Comparison of ENCODE assay signal across 32 cellular contexts in the genomic region with DNA sequence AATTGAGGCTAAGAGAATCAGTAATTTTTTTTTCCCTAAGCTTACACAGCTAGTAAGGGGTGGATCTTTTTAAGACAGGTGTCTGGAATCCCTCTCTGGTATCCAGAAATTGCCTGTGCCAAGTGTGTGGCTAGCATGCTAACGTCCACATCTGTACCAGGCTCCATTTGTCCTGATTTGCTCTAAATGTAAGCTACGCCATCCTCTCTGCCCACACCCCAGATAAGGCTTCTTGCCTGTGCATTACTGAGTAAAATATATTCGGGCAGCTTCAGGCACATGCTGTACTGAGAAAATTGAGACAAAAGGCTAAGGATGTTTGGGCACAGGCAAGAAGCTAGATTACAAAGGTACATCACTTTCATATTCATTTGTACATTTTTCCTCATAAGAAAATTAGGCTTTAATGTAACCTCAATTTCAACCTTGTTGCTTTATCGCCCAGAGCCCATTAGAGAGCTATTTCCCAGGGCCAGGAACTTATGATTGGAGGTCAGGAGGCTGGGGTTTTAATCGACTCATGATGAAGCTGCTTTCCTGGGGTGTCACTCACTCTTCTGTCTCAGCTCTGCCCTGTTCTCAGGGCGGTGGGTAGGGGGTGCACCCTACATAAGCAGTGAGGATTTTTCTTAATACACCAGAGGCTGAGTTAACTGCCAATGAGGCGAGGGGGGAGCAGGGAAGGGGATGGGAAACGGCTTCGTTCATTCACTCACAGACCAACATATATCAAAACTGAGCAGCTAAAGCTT.
"Had no signal": no experiment of that assay in that cellular context is flagged by ENCODE, and none has a peak within 500 bp of the region (broad histone marks: within the 10 kb centered on the region; RNA-seq: fewer than 3 reads in every experiment).

No MANE protein-coding gene starts in this region.

- H3K27ac Mint-ChIP-seq: activated CD4-positive, alpha-beta memory T cell treated with anti-CD3 and anti-CD28 coated beads, Interleukin-2, amount 10 ng/mL, durations not matched to agents 7 days and 5 days; activated CD4-positive, alpha-beta T cell treated with anti-CD3 and anti-CD28 coated beads for 36 hours; activated naive CD4-positive, alpha-beta T cell treated with anti-CD3 and anti-CD28 coated beads for 36 hours; activated naive CD8-positive, alpha-beta T cell treated with anti-CD3 and anti-CD28 coated beads for 36 hours; activated T-helper 17 cell treated with anti-CD3 and anti-CD28 coated beads, Interleukin-2, amount 50 U/mL, for 72 hours; T-cell had no signal

- H3K4me3 Mint-ChIP-seq: activated CD4-positive, alpha-beta memory T cell treated with anti-CD3 and anti-CD28 coated beads, Interleukin-2, amount 10 ng/mL, durations not matched to agents 7 days and 5 days; activated CD4-positive, alpha-beta T cell treated with anti-CD3 and anti-CD28 coated beads for 36 hours; activated naive CD4-positive, alpha-beta T cell treated with anti-CD3 and anti-CD28 coated beads for 36 hours; activated naive CD8-positive, alpha-beta T cell treated with anti-CD3 and anti-CD28 coated beads for 36 hours; activated T-helper 17 cell treated with anti-CD3 and anti-CD28 coated beads, Interleukin-2, amount 50 U/mL, for 72 hours; IgD-negative memory B cell; T-cell had no signal

- H3K9me3 ChIP-seq: breast epithelium, Peyer's patch, SJSA1 had no signal

- H3K4me1 Mint-ChIP-seq: activated CD4-positive, alpha-beta memory T cell treated with anti-CD3 and anti-CD28 coated beads, Interleukin-2, amount 10 ng/mL, durations not matched to agents 7 days and 5 days; activated CD4-positive, alpha-beta T cell treated with anti-CD3 and anti-CD28 coated beads for 36 hours; activated naive CD8-positive, alpha-beta T cell treated with anti-CD3 and anti-CD28 coated beads for 36 hours; activated T-helper 17 cell treated with anti-CD3 and anti-CD28 coated beads, Interleukin-2, amount 50 U/mL, for 72 hours; IgD-negative memory B cell; T-cell had no signal

- H3K36me3 Mint-ChIP-seq: activated naive CD8-positive, alpha-beta T cell treated with anti-CD3 and anti-CD28 coated beads for 36 hours; T-cell had no signal

- H3K36me3 ChIP-seq: breast epithelium, Peyer's patch, SJSA1 had no signal

- H3K4me3 ChIP-seq: breast epithelium, Peyer's patch, SJSA1 had no signal

- ATAC-seq: activated CD4-positive, alpha-beta T cell treated with anti-CD3 and anti-CD28 coated beads for 36 hours; activated T-helper 17 cell treated with anti-CD3 and anti-CD28 coated beads, Interleukin-2, amount 50 U/mL, for 72 hours; T-cell had no signal

- H3K9me3 Mint-ChIP-seq: activated CD4-positive, alpha-beta memory T cell treated with anti-CD3 and anti-CD28 coated beads, Interleukin-2, amount 10 ng/mL, durations not matched to agents 7 days and 5 days; activated naive CD4-positive, alpha-beta T cell treated with anti-CD3 and anti-CD28 coated beads for 36 hours; activated naive CD8-positive, alpha-beta T cell treated with anti-CD3 and anti-CD28 coated beads for 36 hours; activated T-helper 17 cell treated with anti-CD3 and anti-CD28 coated beads, Interleukin-2, amount 50 U/mL, for 72 hours; T-cell had no signal

- H3K27ac ChIP-seq: breast epithelium, Peyer's patch, RWPE1, SJSA1, VCaP had no signal

- DNase-seq: activated CD4-positive, alpha-beta memory T cell treated with anti-CD3 and anti-CD28 coated beads, Interleukin-2, amount 10 ng/mL, durations not matched to agents 7 days and 5 days; activated CD4-positive, alpha-beta T cell treated with anti-CD3 and anti-CD28 coated beads for 36 hours; activated CD4-positive, alpha-beta T cell treated with anti-CD3 and anti-CD28 coated beads, Interleukin-2, amount 50 U/mL, for 1 hour; activated gamma-delta T cell; activated naive CD4-positive, alpha-beta T cell treated with anti-CD3 and anti-CD28 coated beads for 36 hours; activated naive CD8-positive, alpha-beta T cell treated with anti-CD3 and anti-CD28 coated beads for 36 hours; activated T-cell treated with anti-CD3 and anti-CD28 coated beads for 4 hours; activated T-cell treated with anti-CD3 and anti-CD28 coated beads, Interleukin-2, amount 50 U/mL, for 48 hours; anterior cingulate cortex; caudate nucleus; KG1; MV-4-11; NCI-H1092 treated with DMSO at 0.1 percent for 48 hours; NCI-H1417 treated with DMSO at 0.1 percent for 48 hours; NCI-H1694; NCI-H2029; NCI-H2107; NCI-H2171 treated with DMSO at 0.1 percent for 48 hours; NCI-H226; NCI-H526 treated with DMSO at 0.1 percent for 48 hours; NCI-H82; Peyer's patch; SHP77; T-cell; T-helper 2 cell; T1000 had no signal

- H3K27me3 ChIP-seq: breast epithelium, Peyer's patch had no signal

- H3K4me1 ChIP-seq: Peyer's patch, SJSA1 had no signal
